1 cellular context compared by ENCODE assay signal in the genomic region with DNA sequence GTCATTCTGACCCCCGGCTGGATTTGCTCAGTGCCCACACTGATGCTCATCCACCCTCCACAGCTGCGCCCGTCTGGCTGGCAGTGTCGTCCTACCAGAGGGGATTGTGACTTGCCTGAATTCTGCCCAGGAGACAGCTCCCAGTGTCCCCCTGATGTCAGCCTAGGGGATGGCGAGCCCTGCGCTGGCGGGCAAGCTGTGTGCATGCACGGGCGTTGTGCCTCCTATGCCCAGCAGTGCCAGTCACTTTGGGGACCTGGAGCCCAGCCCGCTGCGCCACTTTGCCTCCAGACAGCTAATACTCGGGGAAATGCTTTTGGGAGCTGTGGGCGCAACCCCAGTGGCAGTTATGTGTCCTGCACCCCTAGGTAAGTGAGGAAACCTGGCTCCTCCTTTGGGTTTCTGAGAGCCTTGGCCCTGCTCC.
TF ChIP-seq lines count a peak whose summit lies in the region.

No MANE protein-coding gene starts in this region.

TF ChIP-seq in endothelial cell of umbilical vein, 7 proteins besides CTCF, POLR2A, EP300 and RAD21:
- no peak for TF ChIP-seq POLR2AphosphoS5 (IDR thresholded peaks at IDR 0.05; ENCODE audit: insufficient read depth, low read depth, low read length)
- TF ChIP-seq, protein P1, sequence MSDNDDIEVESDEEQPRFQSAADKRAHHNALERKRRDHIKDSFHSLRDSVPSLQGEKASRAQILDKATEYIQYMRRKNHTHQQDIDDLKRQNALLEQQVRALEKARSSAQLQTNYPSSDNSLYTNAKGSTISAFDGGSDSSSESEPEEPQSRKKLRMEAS (IDR thresholded peaks at IDR 0.05; ENCODE audit: insufficient read depth, insufficient read length), result no peak
